In genomic region chr3:12352253-12352652, GRCh38 we compare ENCODE assay signal across 1 cellular context.
TF ChIP-seq lines count a peak whose summit lies in the region.

No MANE protein-coding gene starts in this region.

TF ChIP-seq in HepG2, 621 proteins besides CTCF, POLR2A, EP300 and RAD21 (continued from another document):
- TF ChIP-seq, protein P1, sequence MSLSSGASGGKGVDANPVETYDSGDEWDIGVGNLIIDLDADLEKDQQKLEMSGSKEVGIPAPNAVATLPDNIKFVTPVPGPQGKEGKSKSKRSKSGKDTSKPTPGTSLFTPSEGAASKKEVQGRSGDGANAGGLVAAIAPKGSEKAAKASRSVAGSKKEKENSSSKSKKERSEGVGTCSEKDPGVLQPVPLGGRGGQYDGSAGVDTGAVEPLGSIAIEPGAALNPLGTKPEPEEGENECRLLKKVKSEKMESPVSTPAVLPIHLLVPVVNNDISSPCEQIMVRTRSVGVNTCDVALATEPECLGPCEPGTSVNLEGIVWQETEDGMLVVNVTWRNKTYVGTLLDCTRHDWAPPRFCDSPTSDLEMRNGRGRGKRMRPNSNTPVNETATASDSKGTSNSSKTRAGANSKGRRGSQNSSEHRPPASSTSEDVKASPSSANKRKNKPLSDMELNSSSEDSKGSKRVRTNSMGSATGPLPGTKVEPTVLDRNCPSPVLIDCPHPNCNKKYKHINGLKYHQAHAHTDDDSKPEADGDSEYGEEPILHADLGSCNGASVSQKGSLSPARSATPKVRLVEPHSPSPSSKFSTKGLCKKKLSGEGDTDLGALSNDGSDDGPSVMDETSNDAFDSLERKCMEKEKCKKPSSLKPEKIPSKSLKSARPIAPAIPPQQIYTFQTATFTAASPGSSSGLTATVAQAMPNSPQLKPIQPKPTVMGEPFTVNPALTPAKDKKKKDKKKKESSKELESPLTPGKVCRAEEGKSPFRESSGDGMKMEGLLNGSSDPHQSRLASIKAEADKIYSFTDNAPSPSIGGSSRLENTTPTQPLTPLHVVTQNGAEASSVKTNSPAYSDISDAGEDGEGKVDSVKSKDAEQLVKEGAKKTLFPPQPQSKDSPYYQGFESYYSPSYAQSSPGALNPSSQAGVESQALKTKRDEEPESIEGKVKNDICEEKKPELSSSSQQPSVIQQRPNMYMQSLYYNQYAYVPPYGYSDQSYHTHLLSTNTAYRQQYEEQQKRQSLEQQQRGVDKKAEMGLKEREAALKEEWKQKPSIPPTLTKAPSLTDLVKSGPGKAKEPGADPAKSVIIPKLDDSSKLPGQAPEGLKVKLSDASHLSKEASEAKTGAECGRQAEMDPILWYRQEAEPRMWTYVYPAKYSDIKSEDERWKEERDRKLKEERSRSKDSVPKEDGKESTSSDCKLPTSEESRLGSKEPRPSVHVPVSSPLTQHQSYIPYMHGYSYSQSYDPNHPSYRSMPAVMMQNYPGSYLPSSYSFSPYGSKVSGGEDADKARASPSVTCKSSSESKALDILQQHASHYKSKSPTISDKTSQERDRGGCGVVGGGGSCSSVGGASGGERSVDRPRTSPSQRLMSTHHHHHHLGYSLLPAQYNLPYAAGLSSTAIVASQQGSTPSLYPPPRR (CRISPR knock-in tag; IDR thresholded peaks at IDR 0.05; ENCODE audit: borderline replicate concordance): no peak
- TF ChIP-seq ZNF879 (CRISPR knock-in tag; IDR thresholded peaks at IDR 0.05) (no peak), ZNF597 (CRISPR knock-in tag; IDR thresholded peaks at IDR 0.05) (no peak), SATB2 (CRISPR knock-in tag; IDR thresholded peaks at IDR 0.05) (no peak), ATF2 (CRISPR knock-in tag; IDR thresholded peaks at IDR 0.05) (no peak)
- TF ChIP-seq, protein P2, sequence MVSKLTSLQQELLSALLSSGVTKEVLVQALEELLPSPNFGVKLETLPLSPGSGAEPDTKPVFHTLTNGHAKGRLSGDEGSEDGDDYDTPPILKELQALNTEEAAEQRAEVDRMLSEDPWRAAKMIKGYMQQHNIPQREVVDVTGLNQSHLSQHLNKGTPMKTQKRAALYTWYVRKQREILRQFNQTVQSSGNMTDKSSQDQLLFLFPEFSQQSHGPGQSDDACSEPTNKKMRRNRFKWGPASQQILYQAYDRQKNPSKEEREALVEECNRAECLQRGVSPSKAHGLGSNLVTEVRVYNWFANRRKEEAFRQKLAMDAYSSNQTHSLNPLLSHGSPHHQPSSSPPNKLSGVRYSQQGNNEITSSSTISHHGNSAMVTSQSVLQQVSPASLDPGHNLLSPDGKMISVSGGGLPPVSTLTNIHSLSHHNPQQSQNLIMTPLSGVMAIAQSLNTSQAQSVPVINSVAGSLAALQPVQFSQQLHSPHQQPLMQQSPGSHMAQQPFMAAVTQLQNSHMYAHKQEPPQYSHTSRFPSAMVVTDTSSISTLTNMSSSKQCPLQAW (CRISPR knock-in tag; IDR thresholded peaks at IDR 0.05): no peak
